15 cellular contexts compared by ENCODE assay signal in the genomic region with DNA sequence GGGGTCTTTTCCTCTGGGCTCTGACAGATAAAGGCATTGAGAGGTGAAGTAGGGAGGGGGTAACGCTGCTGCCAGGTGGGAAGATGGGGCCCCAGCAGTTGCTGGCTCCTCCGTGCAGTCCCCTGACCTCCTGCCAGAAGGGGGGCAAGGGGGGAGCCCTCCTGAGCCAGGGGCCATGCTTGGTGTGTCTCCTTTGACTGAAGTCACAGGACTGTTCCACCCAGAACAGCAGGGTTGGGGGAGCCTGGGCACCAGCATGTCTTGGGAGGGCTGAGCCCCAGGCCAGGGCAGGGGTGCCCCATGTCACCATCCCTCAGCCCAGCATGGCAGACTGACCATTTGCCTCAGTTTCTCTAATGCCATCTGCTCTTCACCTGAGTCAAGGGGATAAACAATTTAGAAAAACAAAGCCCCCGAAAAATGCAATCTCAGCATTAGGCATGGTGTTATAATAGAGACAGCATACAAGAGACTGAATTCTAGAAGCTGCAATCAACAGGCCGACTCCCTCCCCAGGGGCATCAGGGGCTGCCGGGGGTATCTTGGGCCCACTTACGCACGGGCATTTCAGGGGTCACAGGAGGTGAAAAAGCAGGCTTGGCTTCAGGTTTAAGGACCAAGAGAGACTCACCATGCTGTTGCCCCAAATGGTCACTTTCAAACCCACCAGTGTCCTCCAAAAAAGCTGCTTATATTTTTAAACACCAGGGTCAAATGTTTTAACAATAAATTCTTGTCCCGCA.
DNase-seq lines count a peak whose midpoint lies in the region; ATAC-seq and TF ChIP-seq lines count a peak whose summit lies in the region.
"Had no signal": no experiment of that assay in that cellular context is flagged by ENCODE, and none has a peak within 500 bp of the region (broad histone marks: within the 10 kb centered on the region; RNA-seq: fewer than 3 reads in every experiment).

No MANE protein-coding gene starts in this region.

- no peak overlapping the region for H3K4me3 Mint-ChIP-seq in type B pancreatic cell
- no peak overlapping the region for H3K4me3 Mint-ChIP-seq in effector memory CD8-positive, alpha-beta T cell

- H3K4me1 Mint-ChIP-seq in type B pancreatic cell (ENCODE audit: unreplicated experiment) = no peaks in the 10 kb centered on the region
- peaks cover 2 to 8% of the 10 kb centered on the region in 2 donors for H3K4me1 Mint-ChIP-seq in effector memory CD8-positive, alpha-beta T cell (ENCODE audit: low read depth in 2 of 2)

- TF ChIP-seq CTCF in type B pancreatic cell (conservative IDR thresholded peaks at IDR 0.05) = no peak

- H3K27me3 Mint-ChIP-seq in type B pancreatic cell = peaks cover 73% of the 10 kb centered on the region
- H3K27me3 Mint-ChIP-seq in effector memory CD8-positive, alpha-beta T cell = peaks cover 21 to 73% of the 10 kb centered on the region in 2 donors

- H3K27ac Mint-ChIP-seq in type B pancreatic cell = no peak overlapping the region
- no peak overlapping the region for H3K27ac Mint-ChIP-seq in effector memory CD8-positive, alpha-beta T cell

- H3K36me3 Mint-ChIP-seq in type B pancreatic cell = no peaks in the 10 kb centered on the region
- H3K36me3 Mint-ChIP-seq in effector memory CD8-positive, alpha-beta T cell (ENCODE audit: insufficient read depth) = no peaks in the 10 kb centered on the region

- H3K9me3 Mint-ChIP-seq in type B pancreatic cell = no peaks in the 10 kb centered on the region
- no peaks in the 10 kb centered on the region for H3K9me3 Mint-ChIP-seq in effector memory CD8-positive, alpha-beta T cell

- DNase-seq in activated CD8-positive, alpha-beta memory T cell treated with anti-CD3 and anti-CD28 coated beads for 24 hours = peak; percentile 40
- no peak for DNase-seq in activated CD8-positive, alpha-beta memory T cell treated with anti-CD3 and anti-CD28 coated beads, Interleukin-2, amount 50 U/mL, for 4 hours
- DNase-seq in activated CD8-positive, alpha-beta memory T cell treated with anti-CD3 and anti-CD28 coated beads, Interleukin-2, amount 50 U/mL, for 48 hours = peak; percentile 47
- DNase-seq in mesenteric fat pad (ENCODE audit: low spot score) = peak; percentile 59
- DNase-seq in type B pancreatic cell (ENCODE audit: extremely low spot score, unreplicated experiment) = peak; percentile 42
- no peak for DNase-seq in effector memory CD8-positive, alpha-beta T cell
- DNase-seq in NCI-H748 treated with DMSO at 0.1 percent for 48 hours (lab: John Stamatoyannopoulos, UW) = no peak
- DNase-seq: DMS 273 treated with DMSO at 0.1 percent for 48 hours, GDM1, GOT3, NCI-H1048, NCI-H1436 treated with DMSO at 0.1 percent for 48 hours, NCI-H2029 treated with DMSO at 0.1 percent for 48 hours had no signal

- ATAC-seq in effector memory CD8-positive, alpha-beta T cell (replicated peaks) = no peak
- ATAC-seq in HG03280 (IDR thresholded peaks at IDR 0.05; ENCODE audit: unreplicated experiment) = no peak
- ATAC-seq: Panc1 had no signal

Comparison
In these comparisons a context has a peak if more than half of its experiments do, and no peak if none do; other contexts are left out.
1. DNase-seq: peak in activated CD8-positive, alpha-beta memory T cell treated with anti-CD3 and anti-CD28 coated beads for 24 hours (single experiment), activated CD8-positive, alpha-beta memory T cell treated with anti-CD3 and anti-CD28 coated beads, Interleukin-2, amount 50 U/mL, for 48 hours (single experiment), mesenteric fat pad (single experiment) and type B pancreatic cell (single experiment); none in activated CD8-positive, alpha-beta memory T cell treated with anti-CD3 and anti-CD28 coated beads, Interleukin-2, amount 50 U/mL, for 4 hours (single experiment), effector memory CD8-positive, alpha-beta T cell (0 of 3) and NCI-H748 treated with DMSO at 0.1 percent for 48 hours (single experiment).